In genomic region chr7:44376429-44377133, GRCh38 we compare ENCODE assay signal across 3 cellular contexts.
TF ChIP-seq lines count a peak whose summit lies in the region.

No MANE protein-coding gene starts in this region.

TF ChIP-seq in SK-N-SH, 30 proteins besides CTCF, POLR2A, EP300 and RAD21:
- TF ChIP-seq NRF1 (IDR thresholded peaks at IDR 0.05; ENCODE audit: low read depth, low read length) (no peak), MAX (IDR thresholded peaks at IDR 0.05; ENCODE audit: low read depth) (no peak), POLR2AphosphoS5 (IDR thresholded peaks at IDR 0.05; ENCODE audit: low read depth, low read length) (no peak), TAF1 (IDR thresholded peaks at IDR 0.05; ENCODE audit: borderline replicate concordance, low read depth, low read length) (no peak), CHD2 (IDR thresholded peaks at IDR 0.05; ENCODE audit: low read length, partially characterized antibody) (no peak)
- TF ChIP-seq, protein P1, sequence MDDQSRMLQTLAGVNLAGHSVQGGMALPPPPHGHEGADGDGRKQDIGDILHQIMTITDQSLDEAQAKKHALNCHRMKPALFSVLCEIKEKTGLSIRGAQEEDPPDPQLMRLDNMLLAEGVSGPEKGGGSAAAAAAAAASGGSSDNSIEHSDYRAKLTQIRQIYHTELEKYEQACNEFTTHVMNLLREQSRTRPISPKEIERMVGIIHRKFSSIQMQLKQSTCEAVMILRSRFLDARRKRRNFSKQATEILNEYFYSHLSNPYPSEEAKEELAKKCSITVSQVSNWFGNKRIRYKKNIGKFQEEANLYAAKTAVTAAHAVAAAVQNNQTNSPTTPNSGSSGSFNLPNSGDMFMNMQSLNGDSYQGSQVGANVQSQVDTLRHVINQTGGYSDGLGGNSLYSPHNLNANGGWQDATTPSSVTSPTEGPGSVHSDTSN (IDR thresholded peaks at IDR 0.05): no peak
TF ChIP-seq in SK-N-SH: peak in this region for 0.

TF ChIP-seq in SK-N-SH treated with all-trans-retinoic acid at 6 μM for 48 hours, 23 proteins besides CTCF, POLR2A, EP300 and RAD21:
- no peak for TF ChIP-seq ZNF8 (CRISPR knock-in tag; IDR thresholded peaks at IDR 0.05)
- no peak for TF ChIP-seq TOX (CRISPR knock-in tag; IDR thresholded peaks at IDR 0.05; ENCODE audit: borderline replicate concordance)

TF ChIP-seq in H1, 55 proteins besides CTCF, POLR2A, EP300 and RAD21:
- TF ChIP-seq SP1 (IDR thresholded peaks at IDR 0.05; ENCODE audit: low read depth, low read length) (no peak), BRCA1 (IDR thresholded peaks at IDR 0.05; ENCODE audit: low read depth, low read length) (no peak), POLR2AphosphoS5 (IDR thresholded peaks at IDR 0.05; ENCODE audit: low read depth, low read length) (peak; percentile 22; the same call in 1 of the 2 replicates)
TF ChIP-seq in H1: peak in this region for 1.
